In genomic region chr12:32000373-32001005, GRCh38 we compare ENCODE assay signal across 1 cellular context.
TF ChIP-seq lines count a peak whose summit lies in the region.

No MANE protein-coding gene starts in this region.

TF ChIP-seq in K562, 482 proteins besides CTCF, POLR2A, EP300 and RAD21 (continued from another document and continues in another):
- no peak for TF ChIP-seq VEZF1 (CRISPR knock-in tag; IDR thresholded peaks at IDR 0.05)
- no peak for TF ChIP-seq MCM2 (IDR thresholded peaks at IDR 0.05; ENCODE audit: low read depth)
- TF ChIP-seq NCOA4 (IDR thresholded peaks at IDR 0.05; ENCODE audit: partially characterized antibody): no peak
- TF ChIP-seq, protein P1, sequence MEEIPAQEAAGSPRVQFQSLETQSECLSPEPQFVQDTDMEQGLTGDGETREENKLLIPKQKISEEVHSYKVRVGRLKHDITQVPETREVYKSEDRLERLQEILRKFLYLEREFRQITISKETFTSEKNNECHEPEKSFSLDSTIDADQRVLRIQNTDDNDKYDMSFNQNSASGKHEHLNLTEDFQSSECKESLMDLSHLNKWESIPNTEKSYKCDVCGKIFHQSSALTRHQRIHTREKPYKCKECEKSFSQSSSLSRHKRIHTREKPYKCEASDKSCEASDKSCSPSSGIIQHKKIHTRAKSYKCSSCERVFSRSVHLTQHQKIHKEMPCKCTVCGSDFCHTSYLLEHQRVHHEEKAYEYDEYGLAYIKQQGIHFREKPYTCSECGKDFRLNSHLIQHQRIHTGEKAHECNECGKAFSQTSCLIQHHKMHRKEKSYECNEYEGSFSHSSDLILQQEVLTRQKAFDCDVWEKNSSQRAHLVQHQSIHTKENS (CRISPR knock-in tag; IDR thresholded peaks at IDR 0.05): no peak
- no peak for TF ChIP-seq CHD2 (IDR thresholded peaks at IDR 0.05; ENCODE audit: low read depth, low read length)
- TF ChIP-seq PHF8 (IDR thresholded peaks at IDR 0.05; ENCODE audit: borderline replicate concordance, low read length): no peak
- no peak for TF ChIP-seq KDM5B (IDR thresholded peaks at IDR 0.05; ENCODE audit: insufficient replicate concordance, low read depth, low read length)
- TF ChIP-seq ESRRB (CRISPR knock-in tag; IDR thresholded peaks at IDR 0.05; ENCODE audit: borderline replicate concordance): no peak
- no peak for TF ChIP-seq HNRNPLL (IDR thresholded peaks at IDR 0.05; ENCODE audit: low read depth, low read length, poor library complexity, severe bottlenecking)
- no peak for TF ChIP-seq CHD7 (IDR thresholded peaks at IDR 0.05; ENCODE audit: low read depth, low read length)
- no peak for TF ChIP-seq E2F1 (CRISPR knock-in tag; IDR thresholded peaks at IDR 0.05)
- TF ChIP-seq ZNF444 (CRISPR knock-in tag; IDR thresholded peaks at IDR 0.05): no peak
- TF ChIP-seq ARHGAP35 (IDR thresholded peaks at IDR 0.05; ENCODE audit: partially characterized antibody): no peak
- no peak for TF ChIP-seq CBX2 (IDR thresholded peaks at IDR 0.05; ENCODE audit: insufficient read depth, low read length, poor library complexity, severe bottlenecking)
- TF ChIP-seq, protein P2, sequence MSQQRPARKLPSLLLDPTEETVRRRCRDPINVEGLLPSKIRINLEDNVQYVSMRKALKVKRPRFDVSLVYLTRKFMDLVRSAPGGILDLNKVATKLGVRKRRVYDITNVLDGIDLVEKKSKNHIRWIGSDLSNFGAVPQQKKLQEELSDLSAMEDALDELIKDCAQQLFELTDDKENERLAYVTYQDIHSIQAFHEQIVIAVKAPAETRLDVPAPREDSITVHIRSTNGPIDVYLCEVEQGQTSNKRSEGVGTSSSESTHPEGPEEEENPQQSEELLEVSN (IDR thresholded peaks at IDR 0.05; ENCODE audit: borderline replicate concordance in 1 of 2, extremely low read depth in 1 of 2, insufficient read depth in 1 of 2, insufficient read length in 1 of 2, low read depth in 1 of 2, low read length in 1 of 2, poor library complexity in 1 of 2, severe bottlenecking in 1 of 2): no peak
- peak; percentile 97 for TF ChIP-seq ZNF316 (IDR thresholded peaks at IDR 0.05)
- TF ChIP-seq ELF2 (CRISPR knock-in tag; IDR thresholded peaks at IDR 0.05): no peak
- no peak for TF ChIP-seq RFX1 (IDR thresholded peaks at IDR 0.05)
- TF ChIP-seq, protein P3, sequence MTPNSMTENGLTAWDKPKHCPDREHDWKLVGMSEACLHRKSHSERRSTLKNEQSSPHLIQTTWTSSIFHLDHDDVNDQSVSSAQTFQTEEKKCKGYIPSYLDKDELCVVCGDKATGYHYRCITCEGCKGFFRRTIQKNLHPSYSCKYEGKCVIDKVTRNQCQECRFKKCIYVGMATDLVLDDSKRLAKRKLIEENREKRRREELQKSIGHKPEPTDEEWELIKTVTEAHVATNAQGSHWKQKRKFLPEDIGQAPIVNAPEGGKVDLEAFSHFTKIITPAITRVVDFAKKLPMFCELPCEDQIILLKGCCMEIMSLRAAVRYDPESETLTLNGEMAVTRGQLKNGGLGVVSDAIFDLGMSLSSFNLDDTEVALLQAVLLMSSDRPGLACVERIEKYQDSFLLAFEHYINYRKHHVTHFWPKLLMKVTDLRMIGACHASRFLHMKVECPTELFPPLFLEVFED (CRISPR knock-in tag; conservative IDR thresholded peaks at IDR 0.05): no peak
- no peak for TF ChIP-seq ZNF224 (CRISPR knock-in tag; IDR thresholded peaks at IDR 0.05)
- TF ChIP-seq ZBED1 (IDR thresholded peaks at IDR 0.05): no peak
- no peak for TF ChIP-seq DIDO1 (tag; IDR thresholded peaks at IDR 0.05; ENCODE audit: low read depth)
- no peak for TF ChIP-seq FOXA3 (CRISPR knock-in tag; conservative IDR thresholded peaks at IDR 0.05 in 1 of 2, IDR thresholded peaks at IDR 0.05 in 1 of 2)
- no peak for TF ChIP-seq HSF4 (CRISPR knock-in tag; IDR thresholded peaks at IDR 0.05; ENCODE audit: borderline replicate concordance)
- peak; percentile 95 for TF ChIP-seq MAFF (IDR thresholded peaks at IDR 0.05; ENCODE audit: low read length)
- no peak for TF ChIP-seq RUNX1 (IDR thresholded peaks at IDR 0.05; ENCODE audit: low read depth)
- no peak for TF ChIP-seq POLR2H (tag; IDR thresholded peaks at IDR 0.05; ENCODE audit: low read depth)
- no peak for TF ChIP-seq GABPB1 (CRISPR knock-in tag; IDR thresholded peaks at IDR 0.05)
- TF ChIP-seq ZFX (CRISPR knock-in tag; IDR thresholded peaks at IDR 0.05): no peak
- TF ChIP-seq MTA3 (IDR thresholded peaks at IDR 0.05; ENCODE audit: borderline replicate concordance): peak; percentile 62; the same call in 1 of the 2 replicates
- peak; percentile 75; the same call in 1 of the 2 replicates for TF ChIP-seq MTA1 (IDR thresholded peaks at IDR 0.05; ENCODE audit: borderline replicate concordance)
- peak; percentile 92 for TF ChIP-seq CC2D1A (IDR thresholded peaks at IDR 0.05)
- TF ChIP-seq ZNF184 (CRISPR knock-in tag; IDR thresholded peaks at IDR 0.05): no peak
- no peak for TF ChIP-seq SUPT5H (IDR thresholded peaks at IDR 0.05)
- peak; percentile 43 to 59 for TF ChIP-seq NCOA2 (IDR thresholded peaks at IDR 0.05; ENCODE audit: partially characterized antibody in 2 of 2)
- no peak for TF ChIP-seq ZBTB1 (CRISPR knock-in tag; IDR thresholded peaks at IDR 0.05; ENCODE audit: borderline replicate concordance, low read depth)
- TF ChIP-seq SRF (CRISPR knock-in tag; IDR thresholded peaks at IDR 0.05): no peak
- no peak for TF ChIP-seq HEY1 (CRISPR knock-in tag; IDR thresholded peaks at IDR 0.05; ENCODE audit: borderline replicate concordance)
- TF ChIP-seq, protein P4, sequence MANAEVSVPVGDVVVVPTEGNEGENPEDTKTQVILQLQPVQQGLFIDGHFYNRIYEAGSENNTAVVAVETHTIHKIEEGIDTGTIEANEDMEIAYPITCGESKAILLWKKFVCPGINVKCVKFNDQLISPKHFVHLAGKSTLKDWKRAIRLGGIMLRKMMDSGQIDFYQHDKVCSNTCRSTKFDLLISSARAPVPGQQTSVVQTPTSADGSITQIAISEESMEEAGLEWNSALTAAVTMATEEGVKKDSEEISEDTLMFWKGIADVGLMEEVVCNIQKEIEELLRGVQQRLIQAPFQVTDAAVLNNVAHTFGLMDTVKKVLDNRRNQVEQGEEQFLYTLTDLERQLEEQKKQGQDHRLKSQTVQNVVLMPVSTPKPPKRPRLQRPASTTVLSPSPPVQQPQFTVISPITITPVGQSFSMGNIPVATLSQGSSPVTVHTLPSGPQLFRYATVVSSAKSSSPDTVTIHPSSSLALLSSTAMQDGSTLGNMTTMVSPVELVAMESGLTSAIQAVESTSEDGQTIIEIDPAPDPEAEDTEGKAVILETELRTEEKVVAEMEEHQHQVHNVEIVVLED (CRISPR knock-in tag; IDR thresholded peaks at IDR 0.05): no peak
- TF ChIP-seq EP400 (IDR thresholded peaks at IDR 0.05): peak; percentile 47
- no peak for TF ChIP-seq ARID2 (IDR thresholded peaks at IDR 0.05)
- TF ChIP-seq TEAD1 (CRISPR knock-in tag; IDR thresholded peaks at IDR 0.05): peak; percentile 90 to 92
